ENCODE assay signal across 1 cellular context in the genomic region with DNA sequence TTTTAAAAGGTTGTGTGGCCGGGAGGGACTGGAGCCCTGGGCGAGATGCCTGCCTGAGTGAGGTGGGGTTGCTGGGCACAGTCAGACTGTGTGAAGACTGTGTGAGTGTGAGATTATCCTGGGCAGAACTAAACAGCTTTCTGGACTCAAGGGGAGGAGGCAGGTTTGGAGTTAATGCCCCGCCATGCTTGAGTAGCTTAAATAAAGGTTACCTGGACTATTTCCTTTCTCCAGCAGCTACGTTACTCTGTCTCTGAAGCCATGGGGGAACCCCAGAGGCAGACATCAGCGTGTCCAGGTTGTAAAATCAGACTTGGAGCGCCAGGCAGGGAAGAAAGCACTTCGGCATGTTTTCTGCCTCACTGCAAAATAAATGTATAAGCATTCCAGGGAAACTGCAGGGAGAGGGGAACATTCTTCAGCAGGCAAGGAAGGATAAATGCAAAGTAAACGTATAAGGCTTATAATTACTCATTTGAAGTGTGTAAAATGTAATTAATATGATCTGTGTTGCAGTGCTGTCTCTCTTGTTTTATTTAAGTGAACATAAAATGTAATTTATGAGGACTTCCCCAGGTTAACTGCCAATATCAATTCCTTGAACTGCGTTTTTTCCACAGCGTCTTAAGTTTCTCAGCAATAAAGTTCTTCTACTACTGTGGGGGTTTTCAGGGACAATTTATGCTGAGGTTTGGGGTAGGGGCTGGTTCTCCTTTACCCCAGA.
TF ChIP-seq lines count a peak whose summit lies in the region.

No MANE protein-coding gene starts in this region.

TF ChIP-seq in HEK293, 187 proteins besides CTCF, POLR2A, EP300 and RAD21 (continued from another document and continues in another):
- no peak for TF ChIP-seq ZNF335 (tag by site-specific recombination; conservative IDR thresholded peaks at IDR 0.05)
- TF ChIP-seq, protein P1, sequence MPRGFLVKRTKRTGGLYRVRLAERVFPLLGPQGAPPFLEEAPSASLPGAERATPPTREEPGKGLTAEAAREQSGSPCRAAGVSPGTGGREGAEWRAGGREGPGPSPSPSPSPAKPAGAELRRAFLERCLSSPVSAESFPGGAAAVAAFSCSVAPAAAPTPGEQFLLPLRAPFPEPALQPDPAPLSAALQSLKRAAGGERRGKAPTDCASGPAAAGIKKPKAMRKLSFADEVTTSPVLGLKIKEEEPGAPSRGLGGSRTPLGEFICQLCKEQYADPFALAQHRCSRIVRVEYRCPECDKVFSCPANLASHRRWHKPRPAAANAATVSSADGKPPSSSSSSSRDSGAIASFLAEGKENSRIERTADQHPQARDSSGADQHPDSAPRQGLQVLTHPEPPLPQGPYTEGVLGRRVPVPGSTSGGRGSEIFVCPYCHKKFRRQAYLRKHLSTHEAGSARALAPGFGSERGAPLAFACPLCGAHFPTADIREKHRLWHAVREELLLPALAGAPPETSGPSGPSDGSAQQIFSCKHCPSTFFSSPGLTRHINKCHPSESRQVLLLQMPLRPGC (tag by site-specific recombination; IDR thresholded peaks at IDR 0.05) = 0 out of 2 replicates have a peak, but pooled peaks have one; percentile 16
- no peak for TF ChIP-seq SP7 (tag by site-specific recombination; IDR thresholded peaks at IDR 0.05)
- TF ChIP-seq, protein P2, sequence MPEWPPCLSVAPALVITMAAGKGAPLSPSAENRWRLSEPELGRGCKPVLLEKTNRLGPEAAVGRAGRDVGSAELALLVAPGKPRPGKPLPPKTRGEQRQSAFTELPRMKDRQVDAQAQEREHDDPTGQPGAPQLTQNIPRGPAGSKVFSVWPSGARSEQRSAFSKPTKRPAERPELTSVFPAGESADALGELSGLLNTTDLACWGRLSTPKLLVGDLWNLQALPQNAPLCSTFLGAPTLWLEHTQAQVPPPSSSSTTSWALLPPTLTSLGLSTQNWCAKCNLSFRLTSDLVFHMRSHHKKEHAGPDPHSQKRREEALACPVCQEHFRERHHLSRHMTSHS (tag by site-specific recombination; IDR thresholded peaks at IDR 0.05) = no peak
- peak; percentile 68 for TF ChIP-seq ZNF10 (tag by site-specific recombination; IDR thresholded peaks at IDR 0.05)
- no peak for TF ChIP-seq ZNF621 (tag by site-specific recombination; IDR thresholded peaks at IDR 0.05)
- TF ChIP-seq RBAK (tag by site-specific recombination; IDR thresholded peaks at IDR 0.05) = no peak
- peak; percentile 12; the same call in 1 of the 2 replicates for TF ChIP-seq GLI2 (tag by site-specific recombination; IDR thresholded peaks at IDR 0.05; ENCODE audit: borderline replicate concordance, low read depth)
- no peak for TF ChIP-seq ZNF223 (tag by site-specific recombination; IDR thresholded peaks at IDR 0.05)
- TF ChIP-seq ZNF529 (tag by site-specific recombination; IDR thresholded peaks at IDR 0.05; ENCODE audit: insufficient replicate concordance) = no peak
- TF ChIP-seq ZNF184 (tag by site-specific recombination; IDR thresholded peaks at IDR 0.05) = no peak
- TF ChIP-seq, protein P3, sequence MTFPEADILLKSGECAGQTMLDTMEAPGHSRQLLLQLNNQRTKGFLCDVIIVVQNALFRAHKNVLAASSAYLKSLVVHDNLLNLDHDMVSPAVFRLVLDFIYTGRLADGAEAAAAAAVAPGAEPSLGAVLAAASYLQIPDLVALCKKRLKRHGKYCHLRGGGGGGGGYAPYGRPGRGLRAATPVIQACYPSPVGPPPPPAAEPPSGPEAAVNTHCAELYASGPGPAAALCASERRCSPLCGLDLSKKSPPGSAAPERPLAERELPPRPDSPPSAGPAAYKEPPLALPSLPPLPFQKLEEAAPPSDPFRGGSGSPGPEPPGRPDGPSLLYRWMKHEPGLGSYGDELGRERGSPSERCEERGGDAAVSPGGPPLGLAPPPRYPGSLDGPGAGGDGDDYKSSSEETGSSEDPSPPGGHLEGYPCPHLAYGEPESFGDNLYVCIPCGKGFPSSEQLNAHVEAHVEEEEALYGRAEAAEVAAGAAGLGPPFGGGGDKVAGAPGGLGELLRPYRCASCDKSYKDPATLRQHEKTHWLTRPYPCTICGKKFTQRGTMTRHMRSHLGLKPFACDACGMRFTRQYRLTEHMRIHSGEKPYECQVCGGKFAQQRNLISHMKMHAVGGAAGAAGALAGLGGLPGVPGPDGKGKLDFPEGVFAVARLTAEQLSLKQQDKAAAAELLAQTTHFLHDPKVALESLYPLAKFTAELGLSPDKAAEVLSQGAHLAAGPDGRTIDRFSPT (tag by site-specific recombination; IDR thresholded peaks at IDR 0.05) = no peak
- TF ChIP-seq ZNF664 (tag by site-specific recombination; IDR thresholded peaks at IDR 0.05) = no peak
- TF ChIP-seq ZNF624 (tag by site-specific recombination; IDR thresholded peaks at IDR 0.05) = no peak
- TF ChIP-seq OSR2 (tag by site-specific recombination; IDR thresholded peaks at IDR 0.05) = peak; percentile 73; the same call in 1 of the 2 replicates
- TF ChIP-seq, protein P4, sequence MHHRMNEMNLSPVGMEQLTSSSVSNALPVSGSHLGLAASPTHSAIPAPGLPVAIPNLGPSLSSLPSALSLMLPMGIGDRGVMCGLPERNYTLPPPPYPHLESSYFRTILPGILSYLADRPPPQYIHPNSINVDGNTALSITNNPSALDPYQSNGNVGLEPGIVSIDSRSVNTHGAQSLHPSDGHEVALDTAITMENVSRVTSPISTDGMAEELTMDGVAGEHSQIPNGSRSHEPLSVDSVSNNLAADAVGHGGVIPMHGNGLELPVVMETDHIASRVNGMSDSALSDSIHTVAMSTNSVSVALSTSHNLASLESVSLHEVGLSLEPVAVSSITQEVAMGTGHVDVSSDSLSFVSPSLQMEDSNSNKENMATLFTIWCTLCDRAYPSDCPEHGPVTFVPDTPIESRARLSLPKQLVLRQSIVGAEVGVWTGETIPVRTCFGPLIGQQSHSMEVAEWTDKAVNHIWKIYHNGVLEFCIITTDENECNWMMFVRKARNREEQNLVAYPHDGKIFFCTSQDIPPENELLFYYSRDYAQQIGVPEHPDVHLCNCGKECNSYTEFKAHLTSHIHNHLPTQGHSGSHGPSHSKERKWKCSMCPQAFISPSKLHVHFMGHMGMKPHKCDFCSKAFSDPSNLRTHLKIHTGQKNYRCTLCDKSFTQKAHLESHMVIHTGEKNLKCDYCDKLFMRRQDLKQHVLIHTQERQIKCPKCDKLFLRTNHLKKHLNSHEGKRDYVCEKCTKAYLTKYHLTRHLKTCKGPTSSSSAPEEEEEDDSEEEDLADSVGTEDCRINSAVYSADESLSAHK (tag by site-specific recombination; IDR thresholded peaks at IDR 0.05) = peak; percentile 52; the same call in 1 of the 2 replicates
- TF ChIP-seq, protein P5, sequence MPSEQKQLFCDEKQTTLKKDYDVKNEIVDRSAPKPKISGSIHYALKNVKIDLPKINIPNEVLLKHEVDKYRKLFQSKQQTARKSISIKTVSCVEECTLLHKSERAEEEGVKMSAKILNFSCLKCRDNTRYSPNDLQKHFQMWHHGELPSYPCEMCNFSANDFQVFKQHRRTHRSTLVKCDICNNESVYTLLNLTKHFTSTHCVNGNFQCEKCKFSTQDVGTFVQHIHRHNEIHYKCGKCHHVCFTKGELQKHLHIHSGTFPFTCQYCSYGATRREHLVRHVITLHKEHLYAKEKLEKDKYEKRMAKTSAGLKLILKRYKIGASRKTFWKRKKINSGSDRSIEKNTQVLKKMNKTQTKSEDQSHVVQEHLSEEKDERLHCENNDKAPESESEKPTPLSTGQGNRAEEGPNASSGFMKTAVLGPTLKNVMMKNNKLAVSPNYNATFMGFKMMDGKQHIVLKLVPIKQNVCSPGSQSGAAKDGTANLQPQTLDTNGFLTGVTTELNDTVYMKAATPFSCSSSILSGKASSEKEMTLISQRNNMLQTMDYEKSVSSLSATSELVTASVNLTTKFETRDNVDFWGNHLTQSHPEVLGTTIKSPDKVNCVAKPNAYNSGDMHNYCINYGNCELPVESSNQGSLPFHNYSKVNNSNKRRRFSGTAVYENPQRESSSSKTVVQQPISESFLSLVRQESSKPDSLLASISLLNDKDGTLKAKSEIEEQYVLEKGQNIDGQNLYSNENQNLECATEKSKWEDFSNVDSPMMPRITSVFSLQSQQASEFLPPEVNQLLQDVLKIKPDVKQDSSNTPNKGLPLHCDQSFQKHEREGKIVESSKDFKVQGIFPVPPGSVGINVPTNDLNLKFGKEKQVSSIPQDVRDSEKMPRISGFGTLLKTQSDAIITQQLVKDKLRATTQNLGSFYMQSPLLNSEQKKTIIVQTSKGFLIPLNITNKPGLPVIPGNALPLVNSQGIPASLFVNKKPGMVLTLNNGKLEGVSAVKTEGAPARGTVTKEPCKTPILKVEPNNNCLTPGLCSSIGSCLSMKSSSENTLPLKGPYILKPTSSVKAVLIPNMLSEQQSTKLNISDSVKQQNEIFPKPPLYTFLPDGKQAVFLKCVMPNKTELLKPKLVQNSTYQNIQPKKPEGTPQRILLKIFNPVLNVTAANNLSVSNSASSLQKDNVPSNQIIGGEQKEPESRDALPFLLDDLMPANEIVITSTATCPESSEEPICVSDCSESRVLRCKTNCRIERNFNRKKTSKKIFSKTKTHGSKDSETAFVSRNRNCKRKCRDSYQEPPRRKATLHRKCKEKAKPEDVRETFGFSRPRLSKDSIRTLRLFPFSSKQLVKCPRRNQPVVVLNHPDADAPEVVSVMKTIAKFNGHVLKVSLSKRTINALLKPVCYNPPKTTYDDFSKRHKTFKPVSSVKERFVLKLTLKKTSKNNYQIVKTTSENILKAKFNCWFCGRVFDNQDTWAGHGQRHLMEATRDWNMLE (tag by site-specific recombination; conservative IDR thresholded peaks at IDR 0.05; ENCODE audit: low read depth) = no peak
- peak; percentile 56 for TF ChIP-seq ZNF843 (tag by site-specific recombination; IDR thresholded peaks at IDR 0.05)
- no peak for TF ChIP-seq KLF8 (tag by site-specific recombination; IDR thresholded peaks at IDR 0.05)
- peak; percentile 36; the same call in 1 of the 2 replicates for TF ChIP-seq FEZF1 (tag by site-specific recombination; IDR thresholded peaks at IDR 0.05)
- no peak for TF ChIP-seq ZNF558 (tag by site-specific recombination; IDR thresholded peaks at IDR 0.05)
- TF ChIP-seq ZFP37 (tag by site-specific recombination; IDR thresholded peaks at IDR 0.05) = no peak
- TF ChIP-seq ZNF169 (tag by site-specific recombination; IDR thresholded peaks at IDR 0.05) = no peak
- TF ChIP-seq ZNF561 (tag by site-specific recombination; IDR thresholded peaks at IDR 0.05; ENCODE audit: borderline replicate concordance) = 0 out of 2 replicates have a peak, but pooled peaks have one; percentile 21
- TF ChIP-seq ZFHX2 (tag by site-specific recombination; conservative IDR thresholded peaks at IDR 0.05) = no peak
- TF ChIP-seq ZNF423 (tag by site-specific recombination; IDR thresholded peaks at IDR 0.05) = no peak
- no peak for TF ChIP-seq ZIC2 (tag by site-specific recombination; IDR thresholded peaks at IDR 0.05)
- TF ChIP-seq, protein P6, sequence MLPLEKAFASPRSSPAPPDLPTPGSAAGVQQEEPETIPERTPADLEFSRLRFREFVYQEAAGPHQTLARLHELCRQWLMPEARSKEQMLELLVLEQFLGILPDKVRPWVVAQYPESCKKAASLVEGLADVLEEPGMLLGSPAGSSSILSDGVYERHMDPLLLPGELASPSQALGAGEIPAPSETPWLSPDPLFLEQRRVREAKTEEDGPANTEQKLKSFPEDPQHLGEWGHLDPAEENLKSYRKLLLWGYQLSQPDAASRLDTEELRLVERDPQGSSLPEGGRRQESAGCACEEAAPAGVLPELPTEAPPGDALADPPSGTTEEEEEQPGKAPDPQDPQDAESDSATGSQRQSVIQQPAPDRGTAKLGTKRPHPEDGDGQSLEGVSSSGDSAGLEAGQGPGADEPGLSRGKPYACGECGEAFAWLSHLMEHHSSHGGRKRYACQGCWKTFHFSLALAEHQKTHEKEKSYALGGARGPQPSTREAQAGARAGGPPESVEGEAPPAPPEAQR (tag by site-specific recombination; IDR thresholded peaks at IDR 0.05) = no peak
- TF ChIP-seq, protein P7, sequence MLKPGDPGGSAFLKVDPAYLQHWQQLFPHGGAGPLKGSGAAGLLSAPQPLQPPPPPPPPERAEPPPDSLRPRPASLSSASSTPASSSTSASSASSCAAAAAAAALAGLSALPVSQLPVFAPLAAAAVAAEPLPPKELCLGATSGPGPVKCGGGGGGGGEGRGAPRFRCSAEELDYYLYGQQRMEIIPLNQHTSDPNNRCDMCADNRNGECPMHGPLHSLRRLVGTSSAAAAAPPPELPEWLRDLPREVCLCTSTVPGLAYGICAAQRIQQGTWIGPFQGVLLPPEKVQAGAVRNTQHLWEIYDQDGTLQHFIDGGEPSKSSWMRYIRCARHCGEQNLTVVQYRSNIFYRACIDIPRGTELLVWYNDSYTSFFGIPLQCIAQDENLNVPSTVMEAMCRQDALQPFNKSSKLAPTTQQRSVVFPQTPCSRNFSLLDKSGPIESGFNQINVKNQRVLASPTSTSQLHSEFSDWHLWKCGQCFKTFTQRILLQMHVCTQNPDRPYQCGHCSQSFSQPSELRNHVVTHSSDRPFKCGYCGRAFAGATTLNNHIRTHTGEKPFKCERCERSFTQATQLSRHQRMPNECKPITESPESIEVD (tag by site-specific recombination; IDR thresholded peaks at IDR 0.05) = peak; percentile 95
- TF ChIP-seq ZNF354C (tag by site-specific recombination; IDR thresholded peaks at IDR 0.05; ENCODE audit: borderline replicate concordance, low read depth) = no peak
- TF ChIP-seq, protein P8, sequence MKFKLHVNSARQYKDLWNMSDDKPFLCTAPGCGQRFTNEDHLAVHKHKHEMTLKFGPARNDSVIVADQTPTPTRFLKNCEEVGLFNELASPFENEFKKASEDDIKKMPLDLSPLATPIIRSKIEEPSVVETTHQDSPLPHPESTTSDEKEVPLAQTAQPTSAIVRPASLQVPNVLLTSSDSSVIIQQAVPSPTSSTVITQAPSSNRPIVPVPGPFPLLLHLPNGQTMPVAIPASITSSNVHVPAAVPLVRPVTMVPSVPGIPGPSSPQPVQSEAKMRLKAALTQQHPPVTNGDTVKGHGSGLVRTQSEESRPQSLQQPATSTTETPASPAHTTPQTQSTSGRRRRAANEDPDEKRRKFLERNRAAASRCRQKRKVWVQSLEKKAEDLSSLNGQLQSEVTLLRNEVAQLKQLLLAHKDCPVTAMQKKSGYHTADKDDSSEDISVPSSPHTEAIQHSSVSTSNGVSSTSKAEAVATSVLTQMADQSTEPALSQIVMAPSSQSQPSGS (tag by site-specific recombination; IDR thresholded peaks at IDR 0.05; ENCODE audit: low read depth) = no peak
- TF ChIP-seq ZBTB20 (tag by site-specific recombination; IDR thresholded peaks at IDR 0.05) = peak; percentile 56
- no peak for TF ChIP-seq ZNF670 (tag by site-specific recombination; IDR thresholded peaks at IDR 0.05; ENCODE audit: low read depth)
- TF ChIP-seq ZBTB1 (tag by site-specific recombination; IDR thresholded peaks at IDR 0.05) = no peak
- no peak for TF ChIP-seq SCRT1 (tag by site-specific recombination; IDR thresholded peaks at IDR 0.05; ENCODE audit: borderline replicate concordance)
- no peak for TF ChIP-seq ZNF555 (tag by site-specific recombination; conservative IDR thresholded peaks at IDR 0.05)
- no peak for TF ChIP-seq ZNF677 (tag by site-specific recombination; IDR thresholded peaks at IDR 0.05)
- TF ChIP-seq PRDM1 (tag by site-specific recombination; IDR thresholded peaks at IDR 0.05) = 0 out of 2 replicates have a peak, but pooled peaks have one; percentile 9
- TF ChIP-seq ZXDB (tag by site-specific recombination; IDR thresholded peaks at IDR 0.05) = no peak
- TF ChIP-seq YY1 (tag by site-specific recombination; IDR thresholded peaks at IDR 0.05) = no peak
